ENCODE assay signal across 8 cellular contexts in genomic region chr7:84637568-84638338, GRCh38.
DNase-seq lines count a peak whose midpoint lies in the region; ATAC-seq and TF ChIP-seq lines count a peak whose summit lies in the region.
"Had no signal": no experiment of that assay in that cellular context is flagged by ENCODE, and none has a peak within 500 bp of the region (broad histone marks: within the 10 kb centered on the region; RNA-seq: fewer than 3 reads in every experiment).

No MANE protein-coding gene starts in this region.

- peak overlapping the region in 1 of 2 donors; percentile 35 for H3K27ac ChIP-seq in thoracic aorta
- H3K27ac ChIP-seq in dorsolateral prefrontal cortex, result peak overlapping the region in 2 of 59 donors; percentile 39 to 54

- no peak overlapping the region for H3K4me3 ChIP-seq in thoracic aorta
- no peak overlapping the region for H3K4me3 ChIP-seq in dorsolateral prefrontal cortex

- DNase-seq in HPDE6-E6E7 (ENCODE audit: extremely low spot score) (peak; percentile 12), amniotic stem cell (lab: John Stamatoyannopoulos, UW) (peak; percentile 21), iPS-NIHi11 (ENCODE audit: low spot score) (peak; percentile 33), thoracic aorta (ENCODE audit: low spot score) (no peak), dorsolateral prefrontal cortex (no peak), NCI-H2227 (lab: John Stamatoyannopoulos, UW; ENCODE audit: unreplicated experiment) (no peak)
- DNase-seq in activated T-cell treated with anti-CD3 and anti-CD28 coated beads, Interleukin-2, amount 50 U/mL, for 48 hours, result no peak
- DNase-seq: activated naive CD4-positive, alpha-beta T cell treated with anti-CD3 and anti-CD28 coated beads for 36 hours had no signal

- peak; percentile 91 for ATAC-seq in thoracic aorta (ENCODE audit: insufficient number of reproducible peaks, low FRiP score, low read depth)

- TF ChIP-seq CTCF in thoracic aorta (IDR thresholded peaks at IDR 0.05) (no peak), dorsolateral prefrontal cortex (IDR thresholded peaks at IDR 0.05 in 54 of 56, conservative IDR thresholded peaks at IDR 0.05 in 2 of 56; ENCODE audit: low read depth in 1 of 56, partially characterized antibody in 56 of 56) (no peak)

- intact Hi-C loops in dorsolateral prefrontal cortex (cut with DNase I), result no loop called here

- H3K27me3 ChIP-seq in thoracic aorta (replicated peaks; ENCODE audit: insufficient read depth) (no peaks in the 10 kb centered on the region), dorsolateral prefrontal cortex (no peaks in the 10 kb centered on the region)

- H3K4me1 ChIP-seq in thoracic aorta (ENCODE audit: control insufficient read depth in 1 of 2, low read depth in 2 of 2), result peaks cover 10 to 18% of the 10 kb centered on the region in 2 donors

- H3K36me3 ChIP-seq in thoracic aorta, result no peaks in the 10 kb centered on the region

- H3K9me3 ChIP-seq in thoracic aorta, result no peaks in the 10 kb centered on the region

Comparison
In these comparisons a context has a peak if more than half of its experiments do, and no peak if none do; other contexts are left out.
1. DNase-seq: peak in HPDE6-E6E7 (single experiment), amniotic stem cell (single experiment) and iPS-NIHi11 (single experiment); none in thoracic aorta (single experiment), dorsolateral prefrontal cortex (0 of 10), activated T-cell treated with anti-CD3 and anti-CD28 coated beads, Interleukin-2, amount 50 U/mL, for 48 hours (0 of 2) and NCI-H2227 (single experiment).